ENCODE assay signal across 11 cellular contexts in genomic region chr11:121366970-121367369, GRCh38.
DNase-seq lines count a peak whose midpoint lies in the region; ATAC-seq and TF ChIP-seq lines count a peak whose summit lies in the region.
"Had no signal": no experiment of that assay in that cellular context is flagged by ENCODE, and none has a peak within 500 bp of the region (broad histone marks: within the 10 kb centered on the region; RNA-seq: fewer than 3 reads in every experiment).

No MANE protein-coding gene starts in this region.

- peak overlapping the region; percentile 100 for H3K27ac ChIP-seq in OCI-LY1 (ENCODE audit: low read depth, low read length, poor library complexity, severe bottlenecking)
- H3K27ac ChIP-seq: A549, HL-60 had no signal

- H3K36me3 ChIP-seq in OCI-LY1 (ENCODE audit: insufficient read depth, low read length): no peaks in the 10 kb centered on the region; the same call in 1 of the 2 replicates

- H2AFZ ChIP-seq in OCI-LY1 (ENCODE audit: low read length): no peak overlapping the region

- no peaks in the 10 kb centered on the region for H3K9me3 Mint-ChIP-seq in nephron

- H3K4me2 ChIP-seq in OCI-LY1 (ENCODE audit: low read length): peak overlapping the region; percentile 77
- H3K4me2 ChIP-seq: A549 had no signal

- H3K9ac ChIP-seq in OCI-LY1 (ENCODE audit: low read length): peak overlapping the region; percentile 67

- H3K36me3 Mint-ChIP-seq in nephron (ENCODE audit: low read depth): no peaks in the 10 kb centered on the region

- H3K4me3 ChIP-seq in OCI-LY1 (ENCODE audit: low read depth, low read length, poor library complexity, severe bottlenecking): peak overlapping the region; percentile 48
- H3K4me3 ChIP-seq: A549 had no signal

- peaks cover 43% of the 10 kb centered on the region for H3K4me1 Mint-ChIP-seq in nephron

- H3K4me1 ChIP-seq in OCI-LY1 (ENCODE audit: insufficient read depth, low read length, severe bottlenecking): peaks cover 62% of the 10 kb centered on the region
- H3K4me1 ChIP-seq: A549 had no signal

- H3K9me3 ChIP-seq in OCI-LY1 (ENCODE audit: low read length): no peaks in the 10 kb centered on the region; the same call in 1 of the 2 replicates
- H3K9me3 ChIP-seq: A549 had no signal

- no peaks in the 10 kb centered on the region for H4K20me1 ChIP-seq in OCI-LY1 (ENCODE audit: insufficient read depth, low read length)

- TF ChIP-seq CTCF in OCI-LY1 (IDR thresholded peaks at IDR 0.05; ENCODE audit: low read length) (no peak), nephron (IDR thresholded peaks at IDR 0.05; ENCODE audit: unreplicated experiment in 3 of 3) (no peak)

- ATAC-seq in GM21825 (IDR thresholded peaks at IDR 0.05; ENCODE audit: unreplicated experiment) (peak; percentile 14), HG03196 (IDR thresholded peaks at IDR 0.05; ENCODE audit: unreplicated experiment) (no peak)
- ATAC-seq: A549, left colon had no signal

- H3K27me3 ChIP-seq in OCI-LY1 (ENCODE audit: insufficient read depth, low read length): no peaks in the 10 kb centered on the region

- H3K27me3 Mint-ChIP-seq in nephron (ENCODE audit: low read depth): peaks cover 6% of the 10 kb centered on the region

- peak; percentile 7 to 93 (median 49) for DNase-seq in NCI-H1417 (lab: John Stamatoyannopoulos, UW)
- DNase-seq in NCI-H1417 treated with DMSO at 0.1 percent for 48 hours (lab: John Stamatoyannopoulos, UW): no peak
- no peak for DNase-seq in dedifferentiated amniotic fluid mesenchymal stem cell (ENCODE audit: extremely low spot score)
- DNase-seq in activated CD4-positive, alpha-beta T cell treated with anti-CD3 and anti-CD28 coated beads, Interleukin-2, amount 50 U/mL, for 4 hours: no peak
- DNase-seq: left colon had no signal

- H3K4me3 Mint-ChIP-seq in nephron: no peak overlapping the region

- H3K9me2 ChIP-seq in OCI-LY1 (ENCODE audit: low read depth, low read length): no peaks in the 10 kb centered on the region

- no peaks in the 10 kb centered on the region for H3K79me2 ChIP-seq in OCI-LY1 (ENCODE audit: insufficient read depth, low read length)

- no peaks in the 10 kb centered on the region for H3F3A ChIP-seq in OCI-LY1 (ENCODE audit: insufficient read depth, low read length)

- H3K27ac Mint-ChIP-seq in nephron: peak overlapping the region; percentile 34 to 81 (median 79)

Comparison
In these comparisons a context has a peak if more than half of its experiments do, and no peak if none do; other contexts are left out.
1. DNase-seq: peak in NCI-H1417 (3 of 3); none in NCI-H1417 treated with DMSO at 0.1 percent for 48 hours (single experiment), dedifferentiated amniotic fluid mesenchymal stem cell (single experiment) and activated CD4-positive, alpha-beta T cell treated with anti-CD3 and anti-CD28 coated beads, Interleukin-2, amount 50 U/mL, for 4 hours (0 of 2).